1 cellular context compared by ENCODE assay signal in genomic region chr21:36454706-36455105, GRCh38.
TF ChIP-seq lines count a peak whose summit lies in the region.

No MANE protein-coding gene starts in this region.

TF ChIP-seq in HepG2, 621 proteins besides CTCF, POLR2A, EP300 and RAD21 (continued from another document):
- TF ChIP-seq REST (IDR thresholded peaks at IDR 0.05; ENCODE audit: borderline replicate concordance in 1 of 2, low read depth in 1 of 2, low read length in 2 of 2) (no peak), ZNF761 (CRISPR knock-in tag; conservative IDR thresholded peaks at IDR 0.05) (no peak), E2F5 (CRISPR knock-in tag; conservative IDR thresholded peaks at IDR 0.05) (no peak), RERE (CRISPR knock-in tag; IDR thresholded peaks at IDR 0.05; ENCODE audit: low read depth) (no peak), ZNF530 (CRISPR knock-in tag; IDR thresholded peaks at IDR 0.05; ENCODE audit: low read depth) (no peak), ZNF790 (CRISPR knock-in tag; IDR thresholded peaks at IDR 0.05; ENCODE audit: borderline replicate concordance) (no peak), PLSCR1 (CRISPR knock-in tag; IDR thresholded peaks at IDR 0.05; ENCODE audit: borderline replicate concordance) (no peak), FOXO1 (CRISPR knock-in tag; IDR thresholded peaks at IDR 0.05) (no peak), HIVEP1 (CRISPR knock-in tag; IDR thresholded peaks at IDR 0.05) (no peak)
